ENCODE assay signal across 10 cellular contexts in genomic region chr22:37079668-37080171, GRCh38. TPM values are rescaled to one million over a fixed set of nuclear protein-coding genes. Genes with fewer than 3 reads are reported as not detected.
DNase-seq lines count a peak whose midpoint lies in the region; ATAC-seq and TF ChIP-seq lines count a peak whose summit lies in the region.
"Had no signal": no experiment of that assay in that cellular context is flagged by ENCODE, and none has a peak within 500 bp of the region (broad histone marks: within the 10 kb centered on the region; RNA-seq: fewer than 3 reads in every experiment).

No MANE protein-coding gene starts in this region.

- DNase-seq in RWPE2 (ENCODE audit: low spot score) (no peak), left kidney (ENCODE audit: low read depth, low spot score) (peak; percentile 35), cerebellar cortex (ENCODE audit: low spot score) (no peak), NOMO-1 treated with DMSO at 0.1 percent for 48 hours (lab: John Stamatoyannopoulos, UW; ENCODE audit: unreplicated experiment) (no peak), ureter (ENCODE audit: low spot score) (no peak)
- peak; percentile 87 to 91 for DNase-seq in activated T-cell treated with anti-CD3 and anti-CD28 coated beads, Interleukin-2, amount 50 U/mL, for 48 hours
- no peak for DNase-seq in stimulated activated naive B cell treated with anti-CD40 and anti-IgM and Interleukin-4, amounts not matched to agents 10 μg/mL and 1 μg/mL and 100 μg/mL, for 72 hours
- DNase-seq: pancreas had no signal

- TF ChIP-seq CTCF in RWPE2 (IDR thresholded peaks at IDR 0.05; ENCODE audit: poor library complexity, severe bottlenecking), result no peak

- H3K4me1 ChIP-seq in RWPE2 (ENCODE audit: insufficient read depth, poor library complexity, severe bottlenecking), result no peaks in the 10 kb centered on the region
- H3K4me1 ChIP-seq: pancreas had no signal

- no peaks in the 10 kb centered on the region for H3K36me3 Mint-ChIP-seq in stimulated activated naive B cell treated with anti-CD40 and anti-IgM and Interleukin-4, amounts not matched to agents 10 μg/mL and 1 μg/mL and 100 μg/mL, for 72 hours

- H3K27ac Mint-ChIP-seq in stimulated activated naive B cell treated with anti-CD40 and anti-IgM and Interleukin-4, amounts not matched to agents 10 μg/mL and 1 μg/mL and 100 μg/mL, for 72 hours, result peak overlapping the region; percentile 56

- peaks cover 29 to 51% of the 10 kb centered on the region in 2 donors for H3K27me3 Mint-ChIP-seq in stimulated activated naive B cell treated with anti-CD40 and anti-IgM and Interleukin-4, amounts not matched to agents 10 μg/mL and 1 μg/mL and 100 μg/mL, for 72 hours

- H3K9me3 ChIP-seq in RWPE2 (ENCODE audit: severe bottlenecking), result no peaks in the 10 kb centered on the region
- H3K9me3 ChIP-seq: pancreas had no signal

- no peaks in the 10 kb centered on the region for H3K9me3 Mint-ChIP-seq in stimulated activated naive B cell treated with anti-CD40 and anti-IgM and Interleukin-4, amounts not matched to agents 10 μg/mL and 1 μg/mL and 100 μg/mL, for 72 hours

- no peak overlapping the region for H3K4me3 Mint-ChIP-seq in stimulated activated naive B cell treated with anti-CD40 and anti-IgM and Interleukin-4, amounts not matched to agents 10 μg/mL and 1 μg/mL and 100 μg/mL, for 72 hours

- H3K4me1 Mint-ChIP-seq in stimulated activated naive B cell treated with anti-CD40 and anti-IgM and Interleukin-4, amounts not matched to agents 10 μg/mL and 1 μg/mL and 100 μg/mL, for 72 hours, result peaks cover 16 to 29% of the 10 kb centered on the region in 2 donors

- H3K36me3 ChIP-seq in RWPE2 (ENCODE audit: low read depth), result no peaks in the 10 kb centered on the region
- H3K36me3 ChIP-seq: pancreas had no signal

- H3K27ac ChIP-seq in RWPE2 (ENCODE audit: poor library complexity, severe bottlenecking), result no peak overlapping the region
- H3K27ac ChIP-seq: pancreas had no signal

- peaks cover 8% of the 10 kb centered on the region for H3K27me3 ChIP-seq in RWPE2 (ENCODE audit: insufficient read depth, poor library complexity, severe bottlenecking)
- H3K27me3 ChIP-seq: pancreas had no signal

- no peak overlapping the region for H3K4me3 ChIP-seq in RWPE2 (ENCODE audit: severe bottlenecking)
- H3K4me3 ChIP-seq: pancreas had no signal

- 0 out of 3 replicates have a peak, but pooled peaks have one; percentile 20 for ATAC-seq in RWPE2 (ENCODE audit: low read depth)
- peak; percentile 38 to 47 for ATAC-seq in stimulated activated naive B cell treated with anti-CD40 and anti-IgM and Interleukin-4, amounts not matched to agents 10 μg/mL and 1 μg/mL and 100 μg/mL, for 72 hours (replicated peaks)
- ATAC-seq in HG03196 (IDR thresholded peaks at IDR 0.05; ENCODE audit: unreplicated experiment), result no peak

RNA-seq across cellular contexts. Expression of gene KCTD17, which starts 28.2 kb away (rescaled TPM):
- 37.2 TPM for total RNA-seq in ureter

RNA-seq across cellular contexts. Expression of gene TMPRSS6, which starts 29.8 kb away (rescaled TPM):
- total RNA-seq in ureter, result 0.31 TPM
- total RNA-seq: aorta had no signal

Comparison
In these comparisons a context has a peak if more than half of its experiments do, and no peak if none do; other contexts are left out.
1. DNase-seq: peak in activated T-cell treated with anti-CD3 and anti-CD28 coated beads, Interleukin-2, amount 50 U/mL, for 48 hours (2 of 2) and left kidney (single experiment); none in RWPE2 (single experiment), stimulated activated naive B cell treated with anti-CD40 and anti-IgM and Interleukin-4, amounts not matched to agents 10 μg/mL and 1 μg/mL and 100 μg/mL, for 72 hours (single experiment), cerebellar cortex (single experiment), NOMO-1 treated with DMSO at 0.1 percent for 48 hours (single experiment) and ureter (single experiment).